Comparison of ENCODE assay signal across 17 cellular contexts in genomic region chr17:75811174-75811573, GRCh38. TPM values are rescaled to one million over a fixed set of nuclear protein-coding genes. Genes with fewer than 3 reads are reported as not detected.
DNase-seq lines count a peak whose midpoint lies in the region; ATAC-seq, FAIRE-seq and TF ChIP-seq lines count a peak whose summit lies in the region.
"Had no signal": no experiment of that assay in that cellular context is flagged by ENCODE, and none has a peak within 500 bp of the region (broad histone marks: within the 10 kb centered on the region; RNA-seq: fewer than 3 reads in every experiment).

No MANE protein-coding gene starts in this region.

- H3K4me3 Mint-ChIP-seq in natural killer cell treated with Interleukin-12 subunit alpha and Interleukin-12 subunit beta and Interleukin-15 and Interleukin-18, amount 100 ng/mL, for 72 hours = no peak overlapping the region
- no peak overlapping the region for H3K4me3 Mint-ChIP-seq in activated CD8-positive, alpha-beta T cell treated with anti-CD3 and anti-CD28 coated beads, Interleukin-2, amount 10 ng/mL, durations not matched to agents 7 days and 5 days
- H3K4me3 Mint-ChIP-seq: B cell; CD4-positive, CD25-positive, alpha-beta regulatory T cell; CD8-positive, alpha-beta memory T cell had no signal

- H3K27ac ChIP-seq in A549 (no peak overlapping the region), RWPE1 (peak overlapping the region; percentile 94), HepG2 (ENCODE audit: extremely low read length, insufficient read depth, low read length) (no peak overlapping the region)
- H3K27ac ChIP-seq: GM23248 had no signal

- H3K27me3 Mint-ChIP-seq in natural killer cell treated with Interleukin-12 subunit alpha and Interleukin-12 subunit beta and Interleukin-15 and Interleukin-18, amount 100 ng/mL, for 72 hours = no peaks in the 10 kb centered on the region
- H3K27me3 Mint-ChIP-seq in activated CD8-positive, alpha-beta T cell treated with anti-CD3 and anti-CD28 coated beads, Interleukin-2, amount 10 ng/mL, durations not matched to agents 7 days and 5 days (ENCODE audit: low read depth) = no peaks in the 10 kb centered on the region
- H3K27me3 Mint-ChIP-seq: B cell; CD4-positive, CD25-positive, alpha-beta regulatory T cell; CD8-positive, alpha-beta memory T cell had no signal

- no peak for DNase-seq in A549 (ENCODE audit: low read depth in 1 of 2, low spot score in 1 of 2)
- no peak for DNase-seq in RWPE1 (ENCODE audit: low spot score)
- DNase-seq in HepG2 (ENCODE audit: low spot score) = no peak
- no peak for DNase-seq in urothelium cell line (ENCODE audit: low spot score)
- DNase-seq in natural killer cell treated with Interleukin-12 subunit alpha and Interleukin-12 subunit beta and Interleukin-15 and Interleukin-18, amount 100 ng/mL, for 72 hours (ENCODE audit: low spot score) = no peak
- DNase-seq in activated CD8-positive, alpha-beta T cell treated with anti-CD3 and anti-CD28 coated beads, Interleukin-2, amount 10 ng/mL, durations not matched to agents 7 days and 5 days = no peak
- no peak for DNase-seq in DMS 273 (lab: John Stamatoyannopoulos, UW; ENCODE audit: unreplicated experiment)
- DNase-seq: 8988T; C1 segment of cervical spinal cord; CD4-positive, CD25-positive, alpha-beta regulatory T cell; COR-L47; GM23248 had no signal

- BruUV-seq in HepG2 (replicated peaks; lab: Mats Ljungman, UMichigan) = no TSS peak

- no peaks in the 10 kb centered on the region for H3K9me3 Mint-ChIP-seq in natural killer cell treated with Interleukin-12 subunit alpha and Interleukin-12 subunit beta and Interleukin-15 and Interleukin-18, amount 100 ng/mL, for 72 hours
- H3K9me3 Mint-ChIP-seq in activated CD8-positive, alpha-beta T cell treated with anti-CD3 and anti-CD28 coated beads, Interleukin-2, amount 10 ng/mL, durations not matched to agents 7 days and 5 days (ENCODE audit: insufficient read depth) = no peaks in the 10 kb centered on the region
- H3K9me3 Mint-ChIP-seq: CD4-positive, CD25-positive, alpha-beta regulatory T cell; CD8-positive, alpha-beta memory T cell had no signal

- H3K27me3 ChIP-seq in HepG2 (ENCODE audit: control insufficient read depth in 1 of 2, insufficient read depth in 2 of 2, low read length in 2 of 2) = no peaks in the 10 kb centered on the region

- H3K36me3 Mint-ChIP-seq in natural killer cell treated with Interleukin-12 subunit alpha and Interleukin-12 subunit beta and Interleukin-15 and Interleukin-18, amount 100 ng/mL, for 72 hours = no peaks in the 10 kb centered on the region
- H3K36me3 Mint-ChIP-seq in activated CD8-positive, alpha-beta T cell treated with anti-CD3 and anti-CD28 coated beads, Interleukin-2, amount 10 ng/mL, durations not matched to agents 7 days and 5 days (ENCODE audit: low read depth) = peaks cover 21% of the 10 kb centered on the region
- H3K36me3 Mint-ChIP-seq: CD4-positive, CD25-positive, alpha-beta regulatory T cell had no signal

- peaks cover 5% of the 10 kb centered on the region for H3K79me2 ChIP-seq in HepG2 (ENCODE audit: insufficient read depth, low read length)

- CTCF ChIA-PET in A549 (lab: Yijun Ruan, JAX) (interaction anchor here (0.6 to 2.8 kb wide), 5 partner anchors 8 to 61 kb away, joined by 3 to 13 read pairs (median 4); no protein-coding TSS in a partner anchor), RWPE1 (lab: Yijun Ruan, JAX) (interaction anchor here (0.6 kb wide), 1 partner anchor 37 kb away, joined by 3 read pairs; no protein-coding TSS in a partner anchor), HepG2 (lab: Yijun Ruan, JAX; ENCODE audit: low intra/inter-chr PET ratio, low total read pairs) (no interaction called here)
- CTCF ChIA-PET in activated CD8-positive, alpha-beta T cell treated with anti-CD3 and anti-CD28 coated beads, Interleukin-2, amount 10 ng/mL, durations not matched to agents 7 days and 5 days (lab: Charles Lee) = no interaction called here

- H3K4me3 ChIP-seq in A549 (no peak overlapping the region), HepG2 (replicated peaks in 1 of 3; ENCODE audit: insufficient read depth in 1 of 3, low read depth in 2 of 3, low read length in 3 of 3) (no peak overlapping the region)
- H3K4me3 ChIP-seq: GM23248, HAP-1 had no signal

- H3K27ac Mint-ChIP-seq in natural killer cell treated with Interleukin-12 subunit alpha and Interleukin-12 subunit beta and Interleukin-15 and Interleukin-18, amount 100 ng/mL, for 72 hours = no peak overlapping the region
- H3K27ac Mint-ChIP-seq in activated CD8-positive, alpha-beta T cell treated with anti-CD3 and anti-CD28 coated beads, Interleukin-2, amount 10 ng/mL, durations not matched to agents 7 days and 5 days = no peak overlapping the region
- H3K27ac Mint-ChIP-seq: B cell; CD4-positive, CD25-positive, alpha-beta regulatory T cell; CD8-positive, alpha-beta memory T cell had no signal

- FAIRE-seq in A549 (lab: Jason Lieb, UNC) (no peak), HepG2 (lab: Jason Lieb, UNC) (no peak), urothelium cell line (lab: Jason Lieb, UNC) (peak; percentile 35)
- FAIRE-seq: G401.6, GM12891 had no signal

- TF ChIP-seq RAD21 in A549 (conservative IDR thresholded peaks at IDR 0.05 in 1 of 2, IDR thresholded peaks at IDR 0.05 in 1 of 2) (no peak), HepG2 (CRISPR knock-in tag; IDR thresholded peaks at IDR 0.05) (no peak)

- peaks cover 49 to 69% of the 10 kb centered on the region in 2 experiments for H3K36me3 ChIP-seq in HepG2 (replicated peaks in 1 of 2; ENCODE audit: control insufficient read depth in 1 of 2, insufficient read depth in 2 of 2, low read length in 2 of 2)

- TF ChIP-seq EP300 in A549 (IDR thresholded peaks at IDR 0.05) (no peak), HepG2 (IDR thresholded peaks at IDR 0.05; ENCODE audit: low read depth in 2 of 2, low read length in 2 of 2) (no peak), HepG2 (CRISPR knock-in tag; IDR thresholded peaks at IDR 0.05; ENCODE audit: borderline replicate concordance) (no peak)

- intact Hi-C loops in HepG2 (cut with micrococcal nuclease; ENCODE audit: unreplicated experiment) = no loop called here

- in situ Hi-C loops in HepG2 (cut with HindIII; ENCODE audit: extremely low pct_ligation_motif_present, low pct_unique_long_range_greater_than_20kb) = no loop called here

- H2AFZ ChIP-seq in HepG2 (ENCODE audit: low read length) = no peak overlapping the region
- H2AFZ ChIP-seq: GM23248 had no signal

- no peak for TF ChIP-seq POLR2A in A549 (IDR thresholded peaks at IDR 0.05; ENCODE audit: low read length)
- TF ChIP-seq POLR2A in HepG2 (IDR thresholded peaks at IDR 0.05; ENCODE audit: insufficient read depth in 1 of 2, low read depth in 2 of 2, low read length in 2 of 2) = no peak

- POLR2A ChIA-PET in A549 (lab: Yijun Ruan, JAX) = no interaction called here
- POLR2A ChIA-PET in RWPE1 (lab: Yijun Ruan, JAX; ENCODE audit: low non-redundant PET) = no interaction called here
- POLR2A ChIA-PET in HepG2 (lab: Yijun Ruan, JAX) = interaction anchor here (0.6 to 1.5 kb wide), 2 partner anchors 31 to 39 kb away, joined by 3 read pairs; no protein-coding TSS in a partner anchor
- POLR2A ChIA-PET in activated CD8-positive, alpha-beta T cell treated with anti-CD3 and anti-CD28 coated beads, Interleukin-2, amount 10 ng/mL, durations not matched to agents 7 days and 5 days (lab: Charles Lee) = interaction anchor here (0.7 kb wide), 1 partner anchor 12 kb away, joined by 3 read pairs; no protein-coding TSS in a partner anchor

- H3K4me2 ChIP-seq in A549 (no peak overlapping the region), HepG2 (ENCODE audit: low read depth, low read length) (no peak overlapping the region)

- peaks cover 14% of the 10 kb centered on the region for H3K4me1 ChIP-seq in A549
- no peaks in the 10 kb centered on the region for H3K4me1 ChIP-seq in HepG2 (ENCODE audit: insufficient read depth, low read length)
- H3K4me1 ChIP-seq: HAP-1 had no signal

- 88% methylated on average over 7 of the region's 7 CpGs for WGBS in A549 (ENCODE audit: missing lambda C conversion rate)
- 94% methylated on average over 7 of the region's 7 CpGs for WGBS in HepG2 (ENCODE audit: low lambda C conversion rate)

- H4K20me1 ChIP-seq in HepG2 (ENCODE audit: insufficient read depth, low read length) = no peaks in the 10 kb centered on the region

- no peak overlapping the region for H3K9ac ChIP-seq in HepG2 (ENCODE audit: insufficient read depth, low read depth, low read length)
- H3K9ac ChIP-seq: GM23248 had no signal

- H3K9me3 ChIP-seq in A549 = no peaks in the 10 kb centered on the region
- no peaks in the 10 kb centered on the region for H3K9me3 ChIP-seq in HepG2 (ENCODE audit: low read length)
- H3K9me3 ChIP-seq: HAP-1 had no signal

- TF ChIP-seq CTCF in A549 (IDR thresholded peaks at IDR 0.05) (no peak), RWPE1 (conservative IDR thresholded peaks at IDR 0.05; ENCODE audit: low read depth) (no peak), HepG2 (CRISPR knock-in tag; IDR thresholded peaks at IDR 0.05) (no peak)

- H3K4me1 Mint-ChIP-seq in natural killer cell treated with Interleukin-12 subunit alpha and Interleukin-12 subunit beta and Interleukin-15 and Interleukin-18, amount 100 ng/mL, for 72 hours (ENCODE audit: low read depth in 2 of 2) = peaks cover 0 to 3% of the 10 kb centered on the region in 2 donors
- H3K4me1 Mint-ChIP-seq in activated CD8-positive, alpha-beta T cell treated with anti-CD3 and anti-CD28 coated beads, Interleukin-2, amount 10 ng/mL, durations not matched to agents 7 days and 5 days (ENCODE audit: low read depth) = no peaks in the 10 kb centered on the region

- ATAC-seq in A549 (no peak), HepG2 (no peak)
- no peak for ATAC-seq in natural killer cell treated with Interleukin-12 subunit alpha and Interleukin-12 subunit beta and Interleukin-15 and Interleukin-18, amount 100 ng/mL, for 72 hours
- ATAC-seq in activated CD8-positive, alpha-beta T cell treated with anti-CD3 and anti-CD28 coated beads, Interleukin-2, amount 10 ng/mL, durations not matched to agents 7 days and 5 days = no peak

RNA-seq across cellular contexts. Expression of gene UNK, which starts 26.6 kb away (rescaled TPM):
- 34.5 and 40.0 TPM in 2 replicates for polyA plus RNA-seq in A549 (2011; rRNA removed)
- polyA plus RNA-seq in A549 (2012; cell fraction: cytosol; rRNA removed) = 23.9 and 28.2 TPM in 2 replicates
- 42.4 and 50.7 TPM in 2 replicates for polyA plus RNA-seq in A549 (2012; cell fraction: nucleus; rRNA removed)
- polyA plus RNA-seq in A549 (2017; fragmentation: RNase III; extraction: RNeasy Plus Mini Kit Qiagen cat#74134 plus additional on column Dnase treatment) = 27.0 to 31.5 TPM (median 29.1 TPM) in 3 replicates
- 27.2 and 33.9 TPM in 2 replicates for polyA minus RNA-seq in A549 (2011; rRNA and poly(A)+ RNA removed)
- total RNA-seq in HepG2 (2016; rRNA removed; fragmentation: Illumina TruSeq; extraction: Trizol) = 28.6 and 33.0 TPM in 2 replicates
- total RNA-seq in HepG2 (2016; cell fraction: cytosol; rRNA removed; fragmentation: Illumina TruSeq; extraction: Trizol; ENCODE audit: low read depth) = 37.2 and 44.0 TPM in 2 replicates
- total RNA-seq in HepG2 (2016; cell fraction: insoluble cytoplasmic fraction; rRNA removed; fragmentation: Illumina TruSeq; extraction: Trizol) = 21.2 and 33.0 TPM in 2 replicates
- 58.6 and 59.5 TPM in 2 replicates for total RNA-seq in HepG2 (2016; cell fraction: membrane; rRNA removed; fragmentation: Illumina TruSeq; extraction: Trizol)
- total RNA-seq in HepG2 (2016; cell fraction: nucleus; rRNA removed; fragmentation: Illumina TruSeq; extraction: Trizol) = 38.6 and 43.6 TPM in 2 replicates
- polyA plus RNA-seq in HepG2 (2011; rRNA removed) = 30.7 and 31.6 TPM in 2 replicates
- 18.7 and 21.7 TPM in 2 replicates for polyA plus RNA-seq in HepG2 (2011; cell fraction: cytosol; rRNA removed)
- polyA plus RNA-seq in HepG2 (2011; cell fraction: nucleus; rRNA removed) = 50.0 and 56.4 TPM in 2 replicates
- polyA plus RNA-seq in HepG2 (2012) = 20.8 and 23.9 TPM in 2 replicates
- polyA plus RNA-seq in HepG2 (2016; cell fraction: cytosol; fragmentation: Illumina TruSeq; extraction: Trizol; ENCODE audit: low read depth) = 55.3 and 62.7 TPM in 2 replicates
- polyA plus RNA-seq in HepG2 (2016; cell fraction: insoluble cytoplasmic fraction; fragmentation: Illumina TruSeq; extraction: Trizol; ENCODE audit: low read depth) = 28.7 and 35.1 TPM in 2 replicates
- 64.7 and 69.9 TPM in 2 replicates for polyA plus RNA-seq in HepG2 (2016; cell fraction: membrane; fragmentation: Illumina TruSeq; extraction: Trizol; ENCODE audit: low read depth)
- polyA plus RNA-seq in HepG2 (2016; cell fraction: nucleus; fragmentation: Illumina TruSeq; extraction: Trizol; ENCODE audit: insufficient read depth, low read depth) = 52.8 and 60.0 TPM in 2 replicates
- 24.3 and 28.1 TPM in 2 replicates for polyA minus RNA-seq in HepG2 (2011; rRNA and poly(A)+ RNA removed; ENCODE audit: low replicate concordance)
- 10.4 and 14.9 TPM in 2 replicates for polyA minus RNA-seq in HepG2 (2011; cell fraction: cytosol; rRNA and poly(A)+ RNA removed)
- polyA minus RNA-seq in HepG2 (2011; cell fraction: nucleus; rRNA and poly(A)+ RNA removed) = 78.9 and 91.3 TPM in 2 replicates
- 10 to 100 TPM; 30.6 to 39.8 TPM for total RNA-seq in natural killer cell treated with Interleukin-12 subunit alpha and Interleukin-12 subunit beta and Interleukin-15 and Interleukin-18, amount 100 ng/mL, for 72 hours
- 10 to 100 TPM; 30.2 to 31.0 TPM for total RNA-seq in activated CD8-positive, alpha-beta T cell treated with anti-CD3 and anti-CD28 coated beads, Interleukin-2, amount 10 ng/mL, durations not matched to agents 7 days and 5 days

RNA-seq across cellular contexts. Expression of gene UNC13D, which starts 33.0 kb away (rescaled TPM):
- polyA plus RNA-seq in A549 (2011; rRNA removed) = 0.97 and 1.6 TPM in 2 replicates
- 1.3 and 2.0 TPM in 2 replicates for polyA plus RNA-seq in A549 (2012; cell fraction: cytosol; rRNA removed)
- polyA plus RNA-seq in A549 (2012; cell fraction: nucleus; rRNA removed) = 6.1 and 10.5 TPM in 2 replicates
- 3.5 to 4.5 TPM (median 4.3 TPM) in 3 replicates for polyA plus RNA-seq in A549 (2017; fragmentation: RNase III; extraction: RNeasy Plus Mini Kit Qiagen cat#74134 plus additional on column Dnase treatment)
- 1.7 and 3.3 TPM in 2 replicates for polyA minus RNA-seq in A549 (2011; rRNA and poly(A)+ RNA removed)
- total RNA-seq in HepG2 (2016; rRNA removed; fragmentation: Illumina TruSeq; extraction: Trizol) = 27.2 and 42.7 TPM in 2 replicates
- 14.5 and 15.7 TPM in 2 replicates for total RNA-seq in HepG2 (2016; cell fraction: cytosol; rRNA removed; fragmentation: Illumina TruSeq; extraction: Trizol; ENCODE audit: low read depth)
- total RNA-seq in HepG2 (2016; cell fraction: insoluble cytoplasmic fraction; rRNA removed; fragmentation: Illumina TruSeq; extraction: Trizol) = 22.9 and 43.4 TPM in 2 replicates
- 23.8 and 27.2 TPM in 2 replicates for total RNA-seq in HepG2 (2016; cell fraction: membrane; rRNA removed; fragmentation: Illumina TruSeq; extraction: Trizol)
- 38.7 and 48.5 TPM in 2 replicates for total RNA-seq in HepG2 (2016; cell fraction: nucleus; rRNA removed; fragmentation: Illumina TruSeq; extraction: Trizol)
- 29.7 and 40.0 TPM in 2 replicates for polyA plus RNA-seq in HepG2 (2011; rRNA removed)
- 7.5 and 12.9 TPM in 2 replicates for polyA plus RNA-seq in HepG2 (2011; cell fraction: cytosol; rRNA removed)
- 244 and 327 TPM in 2 replicates for polyA plus RNA-seq in HepG2 (2011; cell fraction: nucleus; rRNA removed)
- 21.7 and 27.3 TPM in 2 replicates for polyA plus RNA-seq in HepG2 (2012)
- polyA plus RNA-seq in HepG2 (2016; cell fraction: cytosol; fragmentation: Illumina TruSeq; extraction: Trizol; ENCODE audit: low read depth) = 6.0 and 6.9 TPM in 2 replicates
- polyA plus RNA-seq in HepG2 (2016; cell fraction: insoluble cytoplasmic fraction; fragmentation: Illumina TruSeq; extraction: Trizol; ENCODE audit: low read depth) = 21.6 and 29.9 TPM in 2 replicates
- polyA plus RNA-seq in HepG2 (2016; cell fraction: membrane; fragmentation: Illumina TruSeq; extraction: Trizol; ENCODE audit: low read depth) = 17.3 and 18.9 TPM in 2 replicates
- polyA plus RNA-seq in HepG2 (2016; cell fraction: nucleus; fragmentation: Illumina TruSeq; extraction: Trizol; ENCODE audit: insufficient read depth, low read depth) = 126 and 127 TPM in 2 replicates
- 76.6 and 82.7 TPM in 2 replicates for polyA minus RNA-seq in HepG2 (2011; rRNA and poly(A)+ RNA removed; ENCODE audit: low replicate concordance)
- 20.3 and 24.5 TPM in 2 replicates for polyA minus RNA-seq in HepG2 (2011; cell fraction: cytosol; rRNA and poly(A)+ RNA removed)
- 59.1 and 68.5 TPM in 2 replicates for polyA minus RNA-seq in HepG2 (2011; cell fraction: nucleus; rRNA and poly(A)+ RNA removed)
- 100 to 1,000 TPM; 270 to 289 TPM for total RNA-seq in natural killer cell treated with Interleukin-12 subunit alpha and Interleukin-12 subunit beta and Interleukin-15 and Interleukin-18, amount 100 ng/mL, for 72 hours
- total RNA-seq in activated CD8-positive, alpha-beta T cell treated with anti-CD3 and anti-CD28 coated beads, Interleukin-2, amount 10 ng/mL, durations not matched to agents 7 days and 5 days = 100 to 1,000 TPM; 234 to 249 TPM

RNA-seq across cellular contexts. Expression of gene WBP2, which starts 44.0 kb away (rescaled TPM):
- polyA plus RNA-seq in A549 (2011; rRNA removed) (35.6 and 39.7 TPM in 2 replicates), A549 (2017; fragmentation: RNase III; extraction: RNeasy Plus Mini Kit Qiagen cat#74134 plus additional on column Dnase treatment) (111 to 131 TPM (median 116 TPM) in 3 replicates), HepG2 (2011; rRNA removed) (29.5 and 34.6 TPM in 2 replicates)
- 26.6 and 35.4 TPM in 2 replicates for polyA plus RNA-seq in A549 (2012; cell fraction: cytosol; rRNA removed)
- polyA plus RNA-seq in A549 (2012; cell fraction: nucleus; rRNA removed) = 60.1 and 71.4 TPM in 2 replicates
- polyA minus RNA-seq in A549 (2011; rRNA and poly(A)+ RNA removed) = 31.8 and 40.3 TPM in 2 replicates
- 28.2 and 29.2 TPM in 2 replicates for total RNA-seq in HepG2 (2016; rRNA removed; fragmentation: Illumina TruSeq; extraction: Trizol)
- total RNA-seq in HepG2 (2016; cell fraction: cytosol; rRNA removed; fragmentation: Illumina TruSeq; extraction: Trizol; ENCODE audit: low read depth) = 15.4 and 19.3 TPM in 2 replicates
- total RNA-seq in HepG2 (2016; cell fraction: insoluble cytoplasmic fraction; rRNA removed; fragmentation: Illumina TruSeq; extraction: Trizol) = 23.5 and 33.2 TPM in 2 replicates
- 22.1 and 25.3 TPM in 2 replicates for total RNA-seq in HepG2 (2016; cell fraction: membrane; rRNA removed; fragmentation: Illumina TruSeq; extraction: Trizol)
- total RNA-seq in HepG2 (2016; cell fraction: nucleus; rRNA removed; fragmentation: Illumina TruSeq; extraction: Trizol) = 17.9 and 23.5 TPM in 2 replicates
- 24.9 and 26.1 TPM in 2 replicates for polyA plus RNA-seq in HepG2 (2011; cell fraction: cytosol; rRNA removed)
- polyA plus RNA-seq in HepG2 (2011; cell fraction: nucleus; rRNA removed) = 77.1 and 77.4 TPM in 2 replicates
- 95.2 and 97.1 TPM in 2 replicates for polyA plus RNA-seq in HepG2 (2012)
- polyA plus RNA-seq in HepG2 (2016; cell fraction: cytosol; fragmentation: Illumina TruSeq; extraction: Trizol; ENCODE audit: low read depth) = 14.4 and 17.2 TPM in 2 replicates
- polyA plus RNA-seq in HepG2 (2016; cell fraction: insoluble cytoplasmic fraction; fragmentation: Illumina TruSeq; extraction: Trizol; ENCODE audit: low read depth) = 51.6 and 76.7 TPM in 2 replicates
- polyA plus RNA-seq in HepG2 (2016; cell fraction: membrane; fragmentation: Illumina TruSeq; extraction: Trizol; ENCODE audit: low read depth) = 27.3 and 29.7 TPM in 2 replicates
- polyA plus RNA-seq in HepG2 (2016; cell fraction: nucleus; fragmentation: Illumina TruSeq; extraction: Trizol; ENCODE audit: insufficient read depth, low read depth) = 87.1 and 89.4 TPM in 2 replicates
- polyA minus RNA-seq in HepG2 (2011; rRNA and poly(A)+ RNA removed; ENCODE audit: low replicate concordance) = 39.8 and 42.3 TPM in 2 replicates
- 35.5 and 39.9 TPM in 2 replicates for polyA minus RNA-seq in HepG2 (2011; cell fraction: cytosol; rRNA and poly(A)+ RNA removed)
- 30.1 and 38.2 TPM in 2 replicates for polyA minus RNA-seq in HepG2 (2011; cell fraction: nucleus; rRNA and poly(A)+ RNA removed)
- total RNA-seq in natural killer cell treated with Interleukin-12 subunit alpha and Interleukin-12 subunit beta and Interleukin-15 and Interleukin-18, amount 100 ng/mL, for 72 hours = 100 to 1,000 TPM in 1 of 2 donors, 10 to 100 TPM in 1; 73.8 to 101 TPM
- 10 to 100 TPM; 64.3 to 68.6 TPM for total RNA-seq in activated CD8-positive, alpha-beta T cell treated with anti-CD3 and anti-CD28 coated beads, Interleukin-2, amount 10 ng/mL, durations not matched to agents 7 days and 5 days

RNA-seq across cellular contexts. Expression of gene GALK1, which starts 46.2 kb away (rescaled TPM):
- 20.7 and 21.3 TPM in 2 replicates for polyA plus RNA-seq in A549 (2011; rRNA removed)
- polyA plus RNA-seq in A549 (2012; cell fraction: cytosol; rRNA removed) = 70.7 and 89.2 TPM in 2 replicates
- polyA plus RNA-seq in A549 (2012; cell fraction: nucleus; rRNA removed) = 111 and 163 TPM in 2 replicates
- polyA plus RNA-seq in A549 (2017; fragmentation: RNase III; extraction: RNeasy Plus Mini Kit Qiagen cat#74134 plus additional on column Dnase treatment) = 50.9 to 55.6 TPM (median 54.3 TPM) in 3 replicates
- 18.7 and 33.3 TPM in 2 replicates for polyA minus RNA-seq in A549 (2011; rRNA and poly(A)+ RNA removed)
- total RNA-seq in HepG2 (2016; rRNA removed; fragmentation: Illumina TruSeq; extraction: Trizol) = 93.6 and 95.6 TPM in 2 replicates
- 31.6 and 39.5 TPM in 2 replicates for total RNA-seq in HepG2 (2016; cell fraction: cytosol; rRNA removed; fragmentation: Illumina TruSeq; extraction: Trizol; ENCODE audit: low read depth)
- total RNA-seq in HepG2 (2016; cell fraction: insoluble cytoplasmic fraction; rRNA removed; fragmentation: Illumina TruSeq; extraction: Trizol) = 94.0 and 98.0 TPM in 2 replicates
- total RNA-seq in HepG2 (2016; cell fraction: membrane; rRNA removed; fragmentation: Illumina TruSeq; extraction: Trizol) = 35.0 and 44.2 TPM in 2 replicates
- total RNA-seq in HepG2 (2016; cell fraction: nucleus; rRNA removed; fragmentation: Illumina TruSeq; extraction: Trizol) = 44.3 and 48.9 TPM in 2 replicates
- polyA plus RNA-seq in HepG2 (2011; rRNA removed) = 59.9 and 93.0 TPM in 2 replicates
- 65.7 and 112 TPM in 2 replicates for polyA plus RNA-seq in HepG2 (2011; cell fraction: cytosol; rRNA removed)
- polyA plus RNA-seq in HepG2 (2011; cell fraction: nucleus; rRNA removed) = 162 and 164 TPM in 2 replicates
- polyA plus RNA-seq in HepG2 (2012) = 57.4 and 59.7 TPM in 2 replicates
- 29.0 and 30.8 TPM in 2 replicates for polyA plus RNA-seq in HepG2 (2016; cell fraction: cytosol; fragmentation: Illumina TruSeq; extraction: Trizol; ENCODE audit: low read depth)
- polyA plus RNA-seq in HepG2 (2016; cell fraction: insoluble cytoplasmic fraction; fragmentation: Illumina TruSeq; extraction: Trizol; ENCODE audit: low read depth) = 86.3 and 86.5 TPM in 2 replicates
- polyA plus RNA-seq in HepG2 (2016; cell fraction: membrane; fragmentation: Illumina TruSeq; extraction: Trizol; ENCODE audit: low read depth) = 25.3 and 27.1 TPM in 2 replicates
- polyA plus RNA-seq in HepG2 (2016; cell fraction: nucleus; fragmentation: Illumina TruSeq; extraction: Trizol; ENCODE audit: insufficient read depth, low read depth) = 72.3 and 78.9 TPM in 2 replicates
- 28.9 and 121 TPM in 2 replicates for polyA minus RNA-seq in HepG2 (2011; rRNA and poly(A)+ RNA removed; ENCODE audit: low replicate concordance)
- 45.9 and 49.6 TPM in 2 replicates for polyA minus RNA-seq in HepG2 (2011; cell fraction: cytosol; rRNA and poly(A)+ RNA removed)
- 26.3 and 28.6 TPM in 2 replicates for polyA minus RNA-seq in HepG2 (2011; cell fraction: nucleus; rRNA and poly(A)+ RNA removed)
- 10 to 100 TPM; 13.7 to 31.1 TPM for total RNA-seq in natural killer cell treated with Interleukin-12 subunit alpha and Interleukin-12 subunit beta and Interleukin-15 and Interleukin-18, amount 100 ng/mL, for 72 hours
- 10 to 100 TPM; 52.2 to 56.9 TPM for total RNA-seq in activated CD8-positive, alpha-beta T cell treated with anti-CD3 and anti-CD28 coated beads, Interleukin-2, amount 10 ng/mL, durations not matched to agents 7 days and 5 days

Comparison
In these comparisons a context has a peak if more than half of its experiments do, and no peak if none do; other contexts are left out.
1. CTCF ChIA-PET loops: an anchor here in A549 (0.6 to 2.8 kb wide) and RWPE1 (0.6 kb wide); none called in HepG2 and activated CD8-positive, alpha-beta T cell treated with anti-CD3 and anti-CD28 coated beads, Interleukin-2, amount 10 ng/mL, durations not matched to agents 7 days and 5 days.
2. POLR2A ChIA-PET loops: an anchor here in HepG2 (0.6 to 1.5 kb wide) and activated CD8-positive, alpha-beta T cell treated with anti-CD3 and anti-CD28 coated beads, Interleukin-2, amount 10 ng/mL, durations not matched to agents 7 days and 5 days (0.7 kb wide); none called in A549 and RWPE1.
3. Of the 38 proteins assayed by ChIP-seq in both HepG2 and A549: peak only in HepG2: none; only in A549: none; in both: MAFK; in neither: 37.